Comparison of ENCODE assay signal across 18 cellular contexts in genomic region chr16:55369151-55369550, GRCh38. TPM values are rescaled to one million over a fixed set of nuclear protein-coding genes. Genes with fewer than 3 reads are reported as not detected.
DNase-seq lines count a peak whose midpoint lies in the region; TF ChIP-seq lines count a peak whose summit lies in the region.
"Had no signal": no experiment of that assay in that cellular context is flagged by ENCODE, and none has a peak within 500 bp of the region (broad histone marks: within the 10 kb centered on the region; RNA-seq: fewer than 3 reads in every experiment).

No MANE protein-coding gene starts in this region.

- intact Hi-C loops in testis (cut with DNase I; ENCODE audit: low total_unique reads) = no loop called here

- H3K4me2 ChIP-seq in BLaER1 treated with 17β-estradiol and CSF1 and Interleukin-3, amounts not matched to agents 10 nM and 100 nM = peak overlapping the region in 6 of 11 experiments; percentile 6 to 68 (median 57); a peak in 7 of 22 replicates
- H3K4me2 ChIP-seq: KMS-11 had no signal

- H3K4me3 ChIP-seq in BLaER1 treated with 17β-estradiol and CSF1 and Interleukin-3, amounts not matched to agents 10 nM and 100 nM = no peak overlapping the region
- H3K4me3 ChIP-seq in MG63 (no peak overlapping the region), subcutaneous abdominal adipose tissue (ENCODE audit: low read depth in 1 of 5, low read length in 5 of 5) (no peak overlapping the region), testis (no peak overlapping the region)
- H3K4me3 ChIP-seq: HAP-1 had no signal

- no peak overlapping the region for H3K27ac ChIP-seq in BLaER1 treated with 17β-estradiol and CSF1 and Interleukin-3, amounts not matched to agents 10 nM and 100 nM
- peak overlapping the region; percentile 72 for H3K27ac ChIP-seq in subcutaneous abdominal adipose tissue (ENCODE audit: low read depth, low read length)
- H3K27ac ChIP-seq in testis = no peak overlapping the region
- H3K27ac ChIP-seq: 22Rv1, KMS-11 had no signal

- no peak overlapping the region for H3K9ac ChIP-seq in BLaER1 treated with 17β-estradiol and CSF1 and Interleukin-3, amounts not matched to agents 10 nM and 100 nM
- no peak overlapping the region for H3K9ac ChIP-seq in subcutaneous abdominal adipose tissue (ENCODE audit: low read length in 5 of 5)
- H3K9ac ChIP-seq: KMS-11 had no signal

- DNase-seq in NCI-H1092 treated with DMSO at 0.1 percent for 48 hours (lab: John Stamatoyannopoulos, UW) = peak; percentile 3
- DNase-seq in NCI-H1092 (lab: John Stamatoyannopoulos, UW) = no peak
- peak; percentile 88 for DNase-seq in MG63
- no peak for DNase-seq in CD1c-positive myeloid dendritic cell (ENCODE audit: extremely low spot score)
- no peak for DNase-seq in NCI-H748 (lab: John Stamatoyannopoulos, UW; ENCODE audit: unreplicated experiment)
- no peak for DNase-seq in testis
- DNase-seq: AML-193; C1 segment of cervical spinal cord; CD4-positive, alpha-beta memory T cell; DMS53 had no signal

- peaks cover 28 to 49% (median 42%) of the 10 kb centered on the region in 11 experiments for H3K27me3 ChIP-seq in BLaER1 treated with 17β-estradiol and CSF1 and Interleukin-3, amounts not matched to agents 10 nM and 100 nM
- H3K27me3 ChIP-seq in MG63 (peaks cover 16% of the 10 kb centered on the region), subcutaneous abdominal adipose tissue (ENCODE audit: control insufficient read depth in 5 of 5, insufficient read depth in 4 of 5, low read length in 5 of 5) (peaks cover 0 to 3% (median 0%) of the 10 kb centered on the region in 5 donors), testis (no peaks in the 10 kb centered on the region)

- no peaks in the 10 kb centered on the region for H3K9me3 ChIP-seq in BLaER1 treated with 17β-estradiol and CSF1 and Interleukin-3, amounts not matched to agents 10 nM and 100 nM (replicated peaks in 1 of 11)
- no peaks in the 10 kb centered on the region for H3K9me3 ChIP-seq in MG63
- H3K9me3 ChIP-seq in subcutaneous abdominal adipose tissue (ENCODE audit: control insufficient read depth in 5 of 5, low read length in 5 of 5) = peaks cover 0 to 2% (median 0%) of the 10 kb centered on the region in 5 donors
- no peaks in the 10 kb centered on the region for H3K9me3 ChIP-seq in testis
- H3K9me3 ChIP-seq: HAP-1 had no signal

- peaks cover 22 to 41% (median 34%) of the 10 kb centered on the region in 10 experiments for H3K4me1 ChIP-seq in BLaER1 treated with 17β-estradiol and CSF1 and Interleukin-3, amounts not matched to agents 10 nM and 100 nM
- H3K4me1 ChIP-seq in subcutaneous abdominal adipose tissue (ENCODE audit: control insufficient read depth in 5 of 5, insufficient read depth in 5 of 5, low read length in 5 of 5) (peaks cover 0 to 38% (median 29%) of the 10 kb centered on the region in 5 donors), testis (peaks cover 4% of the 10 kb centered on the region)

- no peaks in the 10 kb centered on the region; a peak in 1 of 22 replicates for H4K20me1 ChIP-seq in BLaER1 treated with 17β-estradiol and CSF1 and Interleukin-3, amounts not matched to agents 10 nM and 100 nM

- 61 to 64% methylated on average over 5 of the region's 5 CpGs for WGBS in testis, 2 donors

- no peak for TF ChIP-seq POLR2A in testis (IDR thresholded peaks at IDR 0.05)

- H3K36me3 ChIP-seq in BLaER1 treated with 17β-estradiol and CSF1 and Interleukin-3, amounts not matched to agents 10 nM and 100 nM = no peaks in the 10 kb centered on the region
- no peaks in the 10 kb centered on the region for H3K36me3 ChIP-seq in MG63
- H3K36me3 ChIP-seq in subcutaneous abdominal adipose tissue (ENCODE audit: control insufficient read depth in 5 of 5, insufficient read depth in 5 of 5, low read length in 5 of 5) = no peaks in the 10 kb centered on the region
- no peaks in the 10 kb centered on the region for H3K36me3 ChIP-seq in testis (ENCODE audit: low read depth, missing control alignments)
- H3K36me3 ChIP-seq: HAP-1 had no signal

- TF ChIP-seq CTCF in testis (IDR thresholded peaks at IDR 0.05) = no peak

RNA-seq across cellular contexts. Expression of gene IRX6, which starts 45.1 kb away (rescaled TPM):
- 0.16 TPM in 1 of 2 replicates, not detected in the other for total RNA-seq in MG63 (2014; rRNA removed; shearing (Covaris generic); ENCODE audit: low replicate concordance)
- total RNA-seq in testis = under 1 TPM; 0.12 to 0.63 TPM
- polyA plus RNA-seq in testis (ENCODE audit: insufficient read depth, low read depth, low replicate concordance) = 0.50 TPM
- total RNA-seq: CD4-positive, alpha-beta memory T cell; G401; HepG2 had no signal
- polyA plus RNA-seq: CD4-positive, alpha-beta memory T cell; H1; HepG2 had no signal

Comparison
In these comparisons a context has a peak if more than half of its experiments do, and no peak if none do; other contexts are left out.
1. DNase-seq: peak in NCI-H1092 treated with DMSO at 0.1 percent for 48 hours (single experiment) and MG63 (single experiment); none in NCI-H1092 (single experiment), CD1c-positive myeloid dendritic cell (single experiment), NCI-H748 (single experiment) and testis (single experiment).